ENCODE assay signal across 16 cellular contexts in genomic region chr3:49607105-49607591, GRCh38. TPM values are rescaled to one million over a fixed set of nuclear protein-coding genes. Genes with fewer than 3 reads are reported as not detected.
DNase-seq lines count a peak whose midpoint lies in the region; ATAC-seq, FAIRE-seq and TF ChIP-seq lines count a peak whose summit lies in the region.
"Had no signal": no experiment of that assay in that cellular context is flagged by ENCODE, and none has a peak within 500 bp of the region (broad histone marks: within the 10 kb centered on the region; RNA-seq: fewer than 3 reads in every experiment).

No MANE protein-coding gene starts in this region.

- no peak for FAIRE-seq in HepG2 (lab: Jason Lieb, UNC)
- no peak for FAIRE-seq in endothelial cell of umbilical vein (lab: Jason Lieb, UNC)
- FAIRE-seq: endometrium, K562 had no signal

- dilution Hi-C loops in endothelial cell of umbilical vein (cut with MboI; ENCODE audit: extremely low pct_ligation_motif_present, low sequenced_read_pairs), result no loop called here

- H3K4me1 Mint-ChIP-seq in activated T-helper 2 cell treated with anti-CD3 and anti-CD28 coated beads, Interferon-gamma antibody, Interleukin-2, Interleukin-4, amounts not matched to agents 10 μg/mL and 5 μg/mL and 100 μg/mL, durations not matched to agents 14 hours and 24 hours and 36 hours (ENCODE audit: low read depth), result peaks cover 16% of the 10 kb centered on the region

- H3K9me3 ChIP-seq in right lobe of liver (no peaks in the 10 kb centered on the region), HepG2 (ENCODE audit: low read length) (no peaks in the 10 kb centered on the region), endothelial cell of umbilical vein (replicated peaks; ENCODE audit: control insufficient read depth, insufficient read depth, low read length) (no peaks in the 10 kb centered on the region)
- H3K9me3 ChIP-seq: ascending aorta had no signal

- H3K79me2 ChIP-seq in HepG2 (ENCODE audit: insufficient read depth, low read length) (no peaks in the 10 kb centered on the region), endothelial cell of umbilical vein (ENCODE audit: control insufficient read depth, insufficient read depth, low read length) (no peaks in the 10 kb centered on the region)

- no peaks in the 10 kb centered on the region for H3K9me1 ChIP-seq in endothelial cell of umbilical vein (replicated peaks; ENCODE audit: control insufficient read depth, extremely low read depth, insufficient read depth, low read length)

- no peak overlapping the region for H3K4me3 Mint-ChIP-seq in activated T-helper 2 cell treated with anti-CD3 and anti-CD28 coated beads, Interferon-gamma antibody, Interleukin-2, Interleukin-4, amounts not matched to agents 10 μg/mL and 5 μg/mL and 100 μg/mL, durations not matched to agents 14 hours and 24 hours and 36 hours (ENCODE audit: low read depth)

- BruUV-seq in HepG2 (replicated peaks; lab: Mats Ljungman, UMichigan), result no TSS peak
- no TSS peak for BruUV-seq in endothelial cell of umbilical vein (replicated peaks; lab: Mats Ljungman, UMichigan)

- intact Hi-C loops in right lobe of liver (cut with DNase I) (no loop called here), HepG2 (cut with micrococcal nuclease; ENCODE audit: unreplicated experiment) (loop anchor here (5.0 kb wide), 1 partner anchor 65 kb away; the partner anchor contains the start of gene APEH), endothelial cell of umbilical vein (cut with micrococcal nuclease) (no loop called here)
- intact Hi-C loops in activated T-helper 2 cell treated with anti-CD3 and anti-CD28 coated beads, Interferon-gamma antibody, Interleukin-2, Interleukin-4, amounts not matched to agents 10 μg/mL and 5 μg/mL and 100 μg/mL, durations not matched to agents 14 hours and 24 hours and 36 hours (cut with micrococcal nuclease), result no loop called here

- in situ Hi-C loops in HepG2 (cut with HindIII; ENCODE audit: extremely low pct_ligation_motif_present, low pct_unique_long_range_greater_than_20kb), result no loop called here

- DNase-seq in right lobe of liver, result no peak
- DNase-seq in HepG2 (ENCODE audit: low spot score), result no peak
- peak; percentile 15 for DNase-seq in endothelial cell of umbilical vein (ENCODE audit: low read depth, low spot score)
- peak; percentile 20 for DNase-seq in myocyte (ENCODE audit: low read depth)
- no peak for DNase-seq in activated T-helper 2 cell treated with anti-CD3 and anti-CD28 coated beads, Interferon-gamma antibody, Interleukin-2, Interleukin-4, amounts not matched to agents 10 μg/mL and 5 μg/mL and 100 μg/mL, durations not matched to agents 14 hours and 24 hours and 36 hours (ENCODE audit: low spot score)
- no peak for DNase-seq in NCI-H146 (lab: John Stamatoyannopoulos, UW)
- DNase-seq in dedifferentiated amniotic fluid mesenchymal stem cell (ENCODE audit: extremely low spot score), result no peak
- DNase-seq: activated T-cell treated with anti-CD3 and anti-CD28 coated beads, Interleukin-2, amount 50 U/mL, for 48 hours; H7; lower lobe of right lung; NCI-H2081 had no signal

- TF ChIP-seq POLR2A in right lobe of liver (IDR thresholded peaks at IDR 0.05), result no peak
- no peak for TF ChIP-seq POLR2A in HepG2 (IDR thresholded peaks at IDR 0.05; ENCODE audit: insufficient read depth in 1 of 2, low read depth in 2 of 2, low read length in 2 of 2)
- TF ChIP-seq POLR2A in endothelial cell of umbilical vein (IDR thresholded peaks at IDR 0.05; ENCODE audit: low read depth, low read length), result no peak

- H3K4me1 ChIP-seq in right lobe of liver, result no peaks in the 10 kb centered on the region
- H3K4me1 ChIP-seq in HepG2 (ENCODE audit: insufficient read depth, low read length), result peaks cover 22% of the 10 kb centered on the region
- H3K4me1 ChIP-seq in endothelial cell of umbilical vein (ENCODE audit: control insufficient read depth, extremely low read depth, insufficient read depth, low read length), result no peaks in the 10 kb centered on the region
- H3K4me1 ChIP-seq: ascending aorta, lower lobe of right lung had no signal

- H3K36me3 Mint-ChIP-seq in activated T-helper 2 cell treated with anti-CD3 and anti-CD28 coated beads, Interferon-gamma antibody, Interleukin-2, Interleukin-4, amounts not matched to agents 10 μg/mL and 5 μg/mL and 100 μg/mL, durations not matched to agents 14 hours and 24 hours and 36 hours (ENCODE audit: low read depth), result no peaks in the 10 kb centered on the region

- H3K4me2 ChIP-seq in HepG2 (ENCODE audit: low read depth, low read length) (no peak overlapping the region), endothelial cell of umbilical vein (ENCODE audit: insufficient read depth, low read length) (no peak overlapping the region)

- H2AFZ ChIP-seq in HepG2 (ENCODE audit: low read length) (no peak overlapping the region), endothelial cell of umbilical vein (ENCODE audit: low read depth, low read length) (no peak overlapping the region)

- no peaks in the 10 kb centered on the region for H3K9me3 Mint-ChIP-seq in activated T-helper 2 cell treated with anti-CD3 and anti-CD28 coated beads, Interferon-gamma antibody, Interleukin-2, Interleukin-4, amounts not matched to agents 10 μg/mL and 5 μg/mL and 100 μg/mL, durations not matched to agents 14 hours and 24 hours and 36 hours

- no peak overlapping the region for H3K4me3 ChIP-seq in right lobe of liver
- no peak overlapping the region for H3K4me3 ChIP-seq in HepG2 (replicated peaks in 1 of 3; ENCODE audit: insufficient read depth in 1 of 3, low read depth in 2 of 3, low read length in 3 of 3)
- no peak overlapping the region for H3K4me3 ChIP-seq in endothelial cell of umbilical vein (replicated peaks in 1 of 3; ENCODE audit: insufficient read depth in 1 of 3, low read depth in 1 of 3, low read length in 3 of 3)
- H3K4me3 ChIP-seq: ascending aorta, K562, lower lobe of right lung had no signal

- ATAC-seq in right lobe of liver, result peak in 3 of 4 donors; percentile 16 to 62 (median 24)
- no peak for ATAC-seq in HepG2
- no peak for ATAC-seq in GM21367 (IDR thresholded peaks at IDR 0.05; ENCODE audit: unreplicated experiment)

- TF ChIP-seq EP300 in HepG2 (IDR thresholded peaks at IDR 0.05; ENCODE audit: low read depth in 2 of 2, low read length in 2 of 2), result no peak
- TF ChIP-seq EP300 in HepG2 (CRISPR knock-in tag; IDR thresholded peaks at IDR 0.05; ENCODE audit: borderline replicate concordance), result no peak

- WGBS in right lobe of liver (ENCODE audit: insufficient coverage, low coverage, low lambda C conversion rate, missing lambda C conversion rate), result 94% methylated on average over 2 of the region's 3 CpGs
- WGBS in HepG2 (ENCODE audit: low lambda C conversion rate), result 81% methylated on average over 2 of the region's 3 CpGs

- no peaks in the 10 kb centered on the region for H3K36me3 ChIP-seq in right lobe of liver
- H3K36me3 ChIP-seq in HepG2 (replicated peaks in 1 of 2; ENCODE audit: control insufficient read depth in 1 of 2, insufficient read depth in 2 of 2, low read length in 2 of 2), result no peaks in the 10 kb centered on the region
- H3K36me3 ChIP-seq in endothelial cell of umbilical vein (ENCODE audit: control insufficient read depth in 2 of 2, extremely low read depth in 1 of 2, insufficient read depth in 2 of 2, low read length in 2 of 2), result no peaks in the 10 kb centered on the region
- H3K36me3 ChIP-seq: ascending aorta, lower lobe of right lung had no signal

- POLR2A ChIA-PET in HepG2 (lab: Yijun Ruan, JAX), result no interaction called here
- POLR2A ChIA-PET in endothelial cell of umbilical vein (lab: Charles Lee), result no interaction called here

- H3K27me3 ChIP-seq in right lobe of liver (no peaks in the 10 kb centered on the region), HepG2 (ENCODE audit: control insufficient read depth in 1 of 2, insufficient read depth in 2 of 2, low read length in 2 of 2) (no peaks in the 10 kb centered on the region), endothelial cell of umbilical vein (ENCODE audit: control insufficient read depth in 2 of 2, insufficient read depth in 2 of 2, low read length in 2 of 2) (no peaks in the 10 kb centered on the region)
- H3K27me3 ChIP-seq: ascending aorta had no signal

- H4K20me1 ChIP-seq in HepG2 (ENCODE audit: insufficient read depth, low read length) (no peaks in the 10 kb centered on the region), endothelial cell of umbilical vein (replicated peaks; ENCODE audit: control insufficient read depth, extremely low read depth, insufficient read depth, low read length) (no peaks in the 10 kb centered on the region)

- H3K27ac ChIP-seq in right lobe of liver (no peak overlapping the region), HepG2 (ENCODE audit: extremely low read length, insufficient read depth, low read length) (no peak overlapping the region), endothelial cell of umbilical vein (ENCODE audit: insufficient read depth, low read depth, low read length) (no peak overlapping the region)
- H3K27ac ChIP-seq: lower lobe of right lung had no signal

- CTCF ChIA-PET in HepG2 (lab: Yijun Ruan, JAX; ENCODE audit: low intra/inter-chr PET ratio, low total read pairs), result no interaction called here
- CTCF ChIA-PET in endothelial cell of umbilical vein (lab: Charles Lee), result no interaction called here

- H3K27ac Mint-ChIP-seq in activated T-helper 2 cell treated with anti-CD3 and anti-CD28 coated beads, Interferon-gamma antibody, Interleukin-2, Interleukin-4, amounts not matched to agents 10 μg/mL and 5 μg/mL and 100 μg/mL, durations not matched to agents 14 hours and 24 hours and 36 hours, result no peak overlapping the region

- no peak for TF ChIP-seq RAD21 in HepG2 (CRISPR knock-in tag; IDR thresholded peaks at IDR 0.05)

- TF ChIP-seq CTCF in right lobe of liver (IDR thresholded peaks at IDR 0.05) (no peak), HepG2 (CRISPR knock-in tag; IDR thresholded peaks at IDR 0.05) (no peak), endothelial cell of umbilical vein (IDR thresholded peaks at IDR 0.05; ENCODE audit: extremely low read depth in 1 of 2, insufficient read depth in 1 of 2, low read depth in 1 of 2, low read length in 2 of 2) (no peak)

- no peaks in the 10 kb centered on the region for H3K27me3 Mint-ChIP-seq in activated T-helper 2 cell treated with anti-CD3 and anti-CD28 coated beads, Interferon-gamma antibody, Interleukin-2, Interleukin-4, amounts not matched to agents 10 μg/mL and 5 μg/mL and 100 μg/mL, durations not matched to agents 14 hours and 24 hours and 36 hours (ENCODE audit: low read depth)

- no peak overlapping the region for H3K9ac ChIP-seq in HepG2 (ENCODE audit: insufficient read depth, low read depth, low read length)
- H3K9ac ChIP-seq in endothelial cell of umbilical vein (replicated peaks; ENCODE audit: extremely low read depth, insufficient read depth, low read length), result no peak overlapping the region

RNA-seq across cellular contexts. Expression of gene BSN, which starts 52.9 kb away (rescaled TPM):
- total RNA-seq in right lobe of liver, result under 1 TPM; 0.31 to 0.68 (median 0.50) TPM
- 0.70 and 0.86 TPM in 2 replicates for total RNA-seq in HepG2 (2016; rRNA removed; fragmentation: Illumina TruSeq; extraction: Trizol)
- 0.26 and 0.30 TPM in 2 replicates for total RNA-seq in HepG2 (2016; cell fraction: cytosol; rRNA removed; fragmentation: Illumina TruSeq; extraction: Trizol; ENCODE audit: low read depth)
- total RNA-seq in HepG2 (2016; cell fraction: insoluble cytoplasmic fraction; rRNA removed; fragmentation: Illumina TruSeq; extraction: Trizol), result 0.67 and 0.71 TPM in 2 replicates
- 0.28 and 0.43 TPM in 2 replicates for total RNA-seq in HepG2 (2016; cell fraction: membrane; rRNA removed; fragmentation: Illumina TruSeq; extraction: Trizol)
- total RNA-seq in HepG2 (2016; cell fraction: nucleus; rRNA removed; fragmentation: Illumina TruSeq; extraction: Trizol), result 1.3 and 2.1 TPM in 2 replicates
- polyA plus RNA-seq in HepG2 (2011; rRNA removed), result 0.42 and 0.67 TPM in 2 replicates
- polyA plus RNA-seq in HepG2 (2011; cell fraction: cytosol; rRNA removed), result 0.23 and 0.25 TPM in 2 replicates
- 3.3 TPM in 2 replicates for polyA plus RNA-seq in HepG2 (2011; cell fraction: nucleus; rRNA removed)
- polyA plus RNA-seq in HepG2 (2012), result 0.98 and 1.0 TPM in 2 replicates
- polyA plus RNA-seq in HepG2 (2016; cell fraction: cytosol; fragmentation: Illumina TruSeq; extraction: Trizol; ENCODE audit: low read depth), result 0.10 and 0.11 TPM in 2 replicates
- polyA plus RNA-seq in HepG2 (2016; cell fraction: insoluble cytoplasmic fraction; fragmentation: Illumina TruSeq; extraction: Trizol; ENCODE audit: low read depth), result 0.40 and 0.68 TPM in 2 replicates
- polyA plus RNA-seq in HepG2 (2016; cell fraction: membrane; fragmentation: Illumina TruSeq; extraction: Trizol; ENCODE audit: low read depth), result 0.08 and 0.10 TPM in 2 replicates
- 3.5 and 3.9 TPM in 2 replicates for polyA plus RNA-seq in HepG2 (2016; cell fraction: nucleus; fragmentation: Illumina TruSeq; extraction: Trizol; ENCODE audit: insufficient read depth, low read depth)
- polyA minus RNA-seq in HepG2 (2011; rRNA and poly(A)+ RNA removed; ENCODE audit: low replicate concordance), result 0.09 and 1.8 TPM in 2 replicates
- polyA minus RNA-seq in HepG2 (2011; cell fraction: cytosol; rRNA and poly(A)+ RNA removed), result 0.88 and 1.1 TPM in 2 replicates
- 1.8 and 2.2 TPM in 2 replicates for polyA minus RNA-seq in HepG2 (2011; cell fraction: nucleus; rRNA and poly(A)+ RNA removed)
- 0.27 and 0.28 TPM in 2 replicates for total RNA-seq in endothelial cell of umbilical vein
- polyA plus RNA-seq in endothelial cell of umbilical vein, result 0.03 and 0.04 TPM in 2 replicates
- 0.03 TPM in 2 replicates for polyA plus RNA-seq in endothelial cell of umbilical vein (2011; cell fraction: cytosol; rRNA removed)
- 0.10 and 0.17 TPM in 2 replicates for polyA plus RNA-seq in endothelial cell of umbilical vein (2011; cell fraction: nucleus; rRNA removed)
- 0.05 and 0.08 TPM in 2 replicates for polyA plus RNA-seq in endothelial cell of umbilical vein (2012)
- polyA minus RNA-seq in endothelial cell of umbilical vein, result 0.11 and 0.12 TPM in 2 replicates
- 0.41 TPM for polyA minus RNA-seq in endothelial cell of umbilical vein (2011; cell fraction: cytosol; rRNA and poly(A)+ RNA removed)
- 0.14 and 0.19 TPM in 2 replicates for polyA minus RNA-seq in endothelial cell of umbilical vein (2011; cell fraction: nucleus; rRNA and poly(A)+ RNA removed)
- 0.31 and 0.45 TPM in 2 replicates for total RNA-seq in myocyte
- polyA plus RNA-seq in myocyte (2012), result 0.24 TPM
- 0.09 and 0.11 TPM in 2 replicates for total RNA-seq in activated T-helper 2 cell treated with anti-CD3 and anti-CD28 coated beads, Interferon-gamma antibody, Interleukin-2, Interleukin-4, amounts not matched to agents 10 μg/mL and 5 μg/mL and 100 μg/mL, durations not matched to agents 14 hours and 24 hours and 36 hours
- polyA plus RNA-seq: AG04450 had no signal

Comparison
In these comparisons a context has a peak if more than half of its experiments do, and no peak if none do; other contexts are left out.
1. ATAC-seq: peak in right lobe of liver (3 of 4); none in HepG2 (single experiment) and GM21367 (single experiment).
2. DNase-seq: peak in endothelial cell of umbilical vein (single experiment) and myocyte (single experiment); none in right lobe of liver (0 of 3), HepG2 (single experiment), activated T-helper 2 cell treated with anti-CD3 and anti-CD28 coated beads, Interferon-gamma antibody, Interleukin-2, Interleukin-4, amounts not matched to agents 10 μg/mL and 5 μg/mL and 100 μg/mL, durations not matched to agents 14 hours and 24 hours and 36 hours (single experiment), NCI-H146 (single experiment) and dedifferentiated amniotic fluid mesenchymal stem cell (single experiment).